In genomic region chr7:39461263-39461662, GRCh38 we compare ENCODE assay signal across 21 cellular contexts.
A peak's percentile ranks its signal among the peaks of the same experiment; 100 is the strongest.
DNase-seq lines count a peak whose midpoint lies in the region; ATAC-seq and TF ChIP-seq lines count a peak whose summit lies in the region.
"Had no signal": no experiment of that assay in that cellular context is flagged by ENCODE, and none has a peak within 500 bp of the region (broad histone marks: within the 10 kb centered on the region; RNA-seq: fewer than 3 reads in every experiment).

No MANE protein-coding gene starts in this region.

- H3K9me3 Mint-ChIP-seq in glutamatergic neuron (ENCODE audit: unreplicated experiment), result no peaks in the 10 kb centered on the region
- H3K9me3 Mint-ChIP-seq in naive thymus-derived CD8-positive, alpha-beta T cell, result no peaks in the 10 kb centered on the region
- H3K9me3 Mint-ChIP-seq: CD4-positive, CD25-positive, alpha-beta regulatory T cell had no signal

- no peak overlapping the region for H3K9ac ChIP-seq in BLaER1 treated with 17β-estradiol and CSF1 and Interleukin-3, amounts not matched to agents 10 nM and 100 nM

- POLR2A ChIA-PET in naive thymus-derived CD8-positive, alpha-beta T cell (lab: Charles Lee), result no interaction called here

- H3K4me2 ChIP-seq in BLaER1 treated with 17β-estradiol and CSF1 and Interleukin-3, amounts not matched to agents 10 nM and 100 nM, result peak overlapping the region; percentile 13 to 75 (median 66)

- H3K36me3 ChIP-seq in BLaER1 treated with 17β-estradiol and CSF1 and Interleukin-3, amounts not matched to agents 10 nM and 100 nM, result no peaks in the 10 kb centered on the region
- no peaks in the 10 kb centered on the region for H3K36me3 ChIP-seq in prostate gland
- H3K36me3 ChIP-seq: HAP-1 had no signal

- ATAC-seq in naive thymus-derived CD8-positive, alpha-beta T cell, result no peak
- ATAC-seq in HG02759 (IDR thresholded peaks at IDR 0.05; ENCODE audit: unreplicated experiment), result no peak

- TF ChIP-seq CTCF in glutamatergic neuron (IDR thresholded peaks at IDR 0.05; ENCODE audit: partially characterized antibody, unreplicated experiment), result no peak
- TF ChIP-seq CTCF in prostate gland (IDR thresholded peaks at IDR 0.05), result no peak

- no peaks in the 10 kb centered on the region for H3K27me3 Mint-ChIP-seq in glutamatergic neuron (ENCODE audit: unreplicated experiment)
- H3K27me3 Mint-ChIP-seq in naive thymus-derived CD8-positive, alpha-beta T cell, result peaks cover 6 to 15% (median 10%) of the 10 kb centered on the region in 5 donors

- peak; percentile 38 for DNase-seq in amniotic epithelial cell (ENCODE audit: low read depth)
- no peak for DNase-seq in glutamatergic neuron
- peak; percentile 72 for DNase-seq in renal cortical epithelial cell (ENCODE audit: low read depth)
- no peak for DNase-seq in naive thymus-derived CD8-positive, alpha-beta T cell
- no peak for DNase-seq in RPMI8226
- DNase-seq in prostate gland (ENCODE audit: low spot score), result no peak
- DNase-seq: AML-193; Caco-2; CD4-positive, CD25-positive, alpha-beta regulatory T cell; DMS53; IMR-90; Kasumi-1; NCI-H1105; NCI-H1694 treated with DMSO at 0.1 percent for 48 hours; NCI-H2107; NCI-H345; NCI-H526; SIG-M5 had no signal

- no peaks in the 10 kb centered on the region for H3K9me3 ChIP-seq in BLaER1 treated with 17β-estradiol and CSF1 and Interleukin-3, amounts not matched to agents 10 nM and 100 nM (replicated peaks in 1 of 11)
- no peaks in the 10 kb centered on the region for H3K9me3 ChIP-seq in prostate gland
- H3K9me3 ChIP-seq: Caco-2, HAP-1 had no signal

- H3K36me3 Mint-ChIP-seq in glutamatergic neuron (ENCODE audit: unreplicated experiment), result no peaks in the 10 kb centered on the region
- no peaks in the 10 kb centered on the region for H3K36me3 Mint-ChIP-seq in naive thymus-derived CD8-positive, alpha-beta T cell
- H3K36me3 Mint-ChIP-seq: CD4-positive, CD25-positive, alpha-beta regulatory T cell had no signal

- no peak for TF ChIP-seq POLR2A in prostate gland (IDR thresholded peaks at IDR 0.05)

- H3K4me1 Mint-ChIP-seq in glutamatergic neuron (ENCODE audit: low read depth, unreplicated experiment), result peaks cover 27% of the 10 kb centered on the region
- peaks cover 1 to 5% (median 4%) of the 10 kb centered on the region in 4 donors for H3K4me1 Mint-ChIP-seq in naive thymus-derived CD8-positive, alpha-beta T cell

- H4K20me1 ChIP-seq in BLaER1 treated with 17β-estradiol and CSF1 and Interleukin-3, amounts not matched to agents 10 nM and 100 nM, result no peaks in the 10 kb centered on the region

- H3K4me3 Mint-ChIP-seq in glutamatergic neuron (ENCODE audit: unreplicated experiment), result peak overlapping the region; percentile 5
- no peak overlapping the region for H3K4me3 Mint-ChIP-seq in naive thymus-derived CD8-positive, alpha-beta T cell
- H3K4me3 Mint-ChIP-seq: CD4-positive, CD25-positive, alpha-beta regulatory T cell had no signal

- no peaks in the 10 kb centered on the region for H3K27me3 ChIP-seq in BLaER1 treated with 17β-estradiol and CSF1 and Interleukin-3, amounts not matched to agents 10 nM and 100 nM
- H3K27me3 ChIP-seq in prostate gland (replicated peaks; ENCODE audit: insufficient read depth), result no peaks in the 10 kb centered on the region

- intact Hi-C loops in prostate gland (cut with DNase I), result loop anchor here (5.0 kb wide), 1 partner anchor 664 kb away; no protein-coding TSS in a partner anchor

- no peak overlapping the region for H3K27ac ChIP-seq in BLaER1 treated with 17β-estradiol and CSF1 and Interleukin-3, amounts not matched to agents 10 nM and 100 nM
- H3K27ac ChIP-seq in prostate gland, result no peak overlapping the region

- no peak overlapping the region for H3K27ac Mint-ChIP-seq in glutamatergic neuron (ENCODE audit: unreplicated experiment)
- H3K27ac Mint-ChIP-seq in naive thymus-derived CD8-positive, alpha-beta T cell, result no peak overlapping the region
- H3K27ac Mint-ChIP-seq: CD4-positive, CD25-positive, alpha-beta regulatory T cell had no signal

- no peak overlapping the region for H3K4me3 ChIP-seq in BLaER1 treated with 17β-estradiol and CSF1 and Interleukin-3, amounts not matched to agents 10 nM and 100 nM
- no peak overlapping the region for H3K4me3 ChIP-seq in prostate gland
- H3K4me3 ChIP-seq: HAP-1 had no signal

- WGBS in prostate gland, result 71% methylated on average over 4 of the region's 4 CpGs

- H3K4me1 ChIP-seq in BLaER1 treated with 17β-estradiol and CSF1 and Interleukin-3, amounts not matched to agents 10 nM and 100 nM, result peaks cover 7 to 23% (median 14%) of the 10 kb centered on the region in 10 experiments
- H3K4me1 ChIP-seq in prostate gland (replicated peaks), result no peaks in the 10 kb centered on the region

Comparison
In these comparisons a context has a peak if more than half of its experiments do, and no peak if none do; other contexts are left out.
1. DNase-seq: peak in amniotic epithelial cell (single experiment) and renal cortical epithelial cell (single experiment); none in glutamatergic neuron (single experiment), naive thymus-derived CD8-positive, alpha-beta T cell (0 of 10), RPMI8226 (single experiment) and prostate gland (single experiment).